15 cellular contexts compared by ENCODE assay signal in genomic region chr17:81469266-81469665, GRCh38. TPM values are rescaled to one million over a fixed set of nuclear protein-coding genes. Genes with fewer than 3 reads are reported as not detected.
DNase-seq lines count a peak whose midpoint lies in the region; TF ChIP-seq lines count a peak whose summit lies in the region.
"Had no signal": no experiment of that assay in that cellular context is flagged by ENCODE, and none has a peak within 500 bp of the region (broad histone marks: within the 10 kb centered on the region; RNA-seq: fewer than 3 reads in every experiment).

No MANE protein-coding gene starts in this region.

- H3K4me1 Mint-ChIP-seq in glutamatergic neuron (ENCODE audit: low read depth, unreplicated experiment) (peaks cover 34% of the 10 kb centered on the region), osteocyte (ENCODE audit: unreplicated experiment) (peaks cover 21% of the 10 kb centered on the region)
- H3K4me1 Mint-ChIP-seq: B cell had no signal

- peak overlapping the region; percentile 63 for H3K27ac ChIP-seq in BLaER1

- peaks cover 100% of the 10 kb centered on the region for H3K4me1 ChIP-seq in BLaER1

- peaks cover 39% of the 10 kb centered on the region for H3K36me3 ChIP-seq in BLaER1

- H3K4me2 ChIP-seq in BLaER1: peak overlapping the region; percentile 58
- H3K4me2 ChIP-seq: GM23338 had no signal

- H3K9me3 Mint-ChIP-seq in glutamatergic neuron (ENCODE audit: unreplicated experiment) (peaks cover 26% of the 10 kb centered on the region), osteocyte (ENCODE audit: unreplicated experiment) (no peaks in the 10 kb centered on the region)
- H3K9me3 Mint-ChIP-seq: CD8-positive, alpha-beta T cell had no signal

- H3K9ac ChIP-seq in BLaER1: peak overlapping the region; percentile 34; the same call in 1 of the 2 replicates

- H3K4me3 ChIP-seq in BLaER1 (no peak overlapping the region), NB4 (ENCODE audit: low read depth, low read length) (no peak overlapping the region)
- H3K4me3 ChIP-seq: GM23338 had no signal

- peaks cover 10% of the 10 kb centered on the region for H3K27me3 Mint-ChIP-seq in glutamatergic neuron (ENCODE audit: unreplicated experiment)
- no peaks in the 10 kb centered on the region for H3K27me3 Mint-ChIP-seq in osteocyte (ENCODE audit: unreplicated experiment)
- H3K27me3 Mint-ChIP-seq: B cell had no signal

- DNase-seq in NB4 (ENCODE audit: low read depth): no peak
- no peak for DNase-seq in glutamatergic neuron
- no peak for DNase-seq in osteocyte (ENCODE audit: extremely low spot score, unreplicated experiment)
- DNase-seq in NCI-H2081 (lab: John Stamatoyannopoulos, UW): no peak
- DNase-seq in superior temporal gyrus (ENCODE audit: extremely low spot score): no peak
- DNase-seq in inferior parietal cortex (ENCODE audit: extremely low spot score): no peak
- DNase-seq: CD8-positive, alpha-beta T cell; COR-L47; DND-41; GDM1; H7 had no signal

- H3K36me3 Mint-ChIP-seq in glutamatergic neuron (ENCODE audit: unreplicated experiment): no peaks in the 10 kb centered on the region
- H3K36me3 Mint-ChIP-seq in osteocyte (ENCODE audit: unreplicated experiment): peaks cover 9% of the 10 kb centered on the region
- H3K36me3 Mint-ChIP-seq: CD8-positive, alpha-beta T cell had no signal

- H3K9me3 ChIP-seq in BLaER1: no peaks in the 10 kb centered on the region

- no peaks in the 10 kb centered on the region for H3K27me3 ChIP-seq in BLaER1

- H3K4me3 Mint-ChIP-seq in glutamatergic neuron (ENCODE audit: unreplicated experiment) (no peak overlapping the region), osteocyte (ENCODE audit: unreplicated experiment) (no peak overlapping the region)
- H3K4me3 Mint-ChIP-seq: B cell; CD14-positive monocyte; CD8-positive, alpha-beta T cell; GM23338 had no signal

- peak; percentile 4 for TF ChIP-seq POLR2A in NB4 (IDR thresholded peaks at IDR 0.05; ENCODE audit: extremely low read depth, insufficient read length)

- H4K20me1 ChIP-seq in BLaER1: peaks cover 47% of the 10 kb centered on the region

- H3K27ac Mint-ChIP-seq in glutamatergic neuron (ENCODE audit: unreplicated experiment) (peak overlapping the region; percentile 79), osteocyte (ENCODE audit: unreplicated experiment) (peak overlapping the region; percentile 18)
- H3K27ac Mint-ChIP-seq: B cell; CD8-positive, alpha-beta T cell; GM23338 had no signal

- TF ChIP-seq CTCF in NB4 (IDR thresholded peaks at IDR 0.05; ENCODE audit: low read depth, low read length): no peak
- no peak for TF ChIP-seq CTCF in glutamatergic neuron (IDR thresholded peaks at IDR 0.05; ENCODE audit: partially characterized antibody, unreplicated experiment)
- TF ChIP-seq CTCF in osteocyte (IDR thresholded peaks at IDR 0.05): no peak

RNA-seq across cellular contexts. Expression of gene ACTG1, which starts 43.3 kb away (rescaled TPM):
- total RNA-seq in glutamatergic neuron (ENCODE audit: unreplicated experiment): 5,342 TPM
- 4,236 and 4,267 TPM in 2 replicates for total RNA-seq in osteocyte

RNA-seq across cellular contexts. Expression of gene FSCN2, which starts 58.9 kb away (rescaled TPM):
- 6.1 TPM for total RNA-seq in glutamatergic neuron (ENCODE audit: unreplicated experiment)
- 3.0 and 3.7 TPM in 2 replicates for total RNA-seq in osteocyte
- total RNA-seq: H7 had no signal
